In genomic region chr13:50365683-50366391, GRCh38 we compare ENCODE assay signal across 9 cellular contexts.
DNase-seq lines count a peak whose midpoint lies in the region; ATAC-seq and TF ChIP-seq lines count a peak whose summit lies in the region.
"Had no signal": no experiment of that assay in that cellular context is flagged by ENCODE, and none has a peak within 500 bp of the region (broad histone marks: within the 10 kb centered on the region; RNA-seq: fewer than 3 reads in every experiment).

No MANE protein-coding gene starts in this region.

- H3K27me3 ChIP-seq in left lung: no peaks in the 10 kb centered on the region

- TF ChIP-seq CTCF in GM12865 (IDR thresholded peaks at IDR 0.05; ENCODE audit: insufficient read depth, low read depth, low read length, missing control alignments) (no peak), left lung (IDR thresholded peaks at IDR 0.05) (no peak)

- H3K9me3 ChIP-seq in left lung: no peaks in the 10 kb centered on the region

- peak; percentile 86 for DNase-seq in GM12865 (ENCODE audit: low read depth)
- peak; percentile 69 for DNase-seq in NCI-H2029 (lab: John Stamatoyannopoulos, UW)
- DNase-seq in activated T-cell treated with anti-CD3 and anti-CD28 coated beads for 24 hours (ENCODE audit: low read depth): peak; percentile 39
- no peak for DNase-seq in left lung
- no peak for DNase-seq in cerebellar nuclear complex (lab: John Stamatoyannopoulos, UW)
- no peak for DNase-seq in NCI-H187 (lab: John Stamatoyannopoulos, UW)
- no peak for DNase-seq in hypothalamus (lab: John Stamatoyannopoulos, UW)

- peak overlapping the region; percentile 73 for H3K27ac ChIP-seq in left lung
- H3K27ac ChIP-seq: HL-60 had no signal

- peaks cover 16 to 29% of the 10 kb centered on the region in 2 donors for H3K4me1 ChIP-seq in left lung

- H3K36me3 ChIP-seq in left lung: no peaks in the 10 kb centered on the region

- intact Hi-C loops in left lung (cut with DNase I): no loop called here

- H3K4me3 ChIP-seq in GM12865 (ENCODE audit: low read depth, low read length) (no peak overlapping the region), left lung (no peak overlapping the region)

- peak; percentile 64 for ATAC-seq in HG02642 (IDR thresholded peaks at IDR 0.05; ENCODE audit: poor library complexity, unreplicated experiment)
- peak; percentile 73 for ATAC-seq in left lung

Comparison
In these comparisons a context has a peak if more than half of its experiments do, and no peak if none do; other contexts are left out.
1. DNase-seq: peak in GM12865 (single experiment), NCI-H2029 (single experiment) and activated T-cell treated with anti-CD3 and anti-CD28 coated beads for 24 hours (single experiment); none in left lung (0 of 2), cerebellar nuclear complex (0 of 2), NCI-H187 (0 of 2) and hypothalamus (0 of 51).